In the genomic region with DNA sequence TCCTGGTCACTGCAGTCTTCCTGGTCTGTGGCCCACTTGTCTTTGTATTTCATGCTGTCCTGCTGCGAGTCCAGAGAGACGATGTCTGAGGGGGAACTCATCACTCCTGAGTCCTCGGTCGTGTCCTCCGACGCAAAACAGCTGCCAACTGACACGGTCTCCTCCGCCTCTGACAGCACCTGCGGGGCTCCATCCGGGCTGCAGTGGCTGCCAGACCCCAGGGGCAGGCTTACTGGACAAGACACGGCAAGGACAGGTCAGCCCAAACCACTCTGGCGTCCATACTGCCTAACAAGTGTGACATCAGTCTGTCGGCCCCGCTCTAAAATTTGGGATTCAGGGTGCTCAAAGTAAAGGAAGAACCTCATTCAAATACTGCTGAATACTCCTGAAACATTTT, we compare ENCODE assay signal across 22 cellular contexts.
DNase-seq lines count a peak whose midpoint lies in the region; FAIRE-seq and TF ChIP-seq lines count a peak whose summit lies in the region.
"Had no signal": no experiment of that assay in that cellular context is flagged by ENCODE, and none has a peak within 500 bp of the region (broad histone marks: within the 10 kb centered on the region; RNA-seq: fewer than 3 reads in every experiment).

No MANE protein-coding gene starts in this region.

- no peak for TF ChIP-seq RAD21 in H1 (IDR thresholded peaks at IDR 0.05 in 1 of 2, conservative IDR thresholded peaks at IDR 0.05 in 1 of 2; ENCODE audit: low read depth in 2 of 2, low read length in 2 of 2)

- H3K36me3 ChIP-seq in H1 (ENCODE audit: control insufficient read depth in 2 of 4, insufficient read depth in 4 of 4, low read length in 3 of 4) (no peaks in the 10 kb centered on the region), mesenchymal stem cell (ENCODE audit: control insufficient read depth in 1 of 2, insufficient read depth in 2 of 2, low read depth in 1 of 2, low read length in 2 of 2) (no peaks in the 10 kb centered on the region)
- H3K36me3 ChIP-seq: BE2C; BLaER1 treated with 17β-estradiol and CSF1 and Interleukin-3, amounts not matched to agents 10 nM and 100 nM had no signal

- H3K23me2 ChIP-seq in H1 (ENCODE audit: low read depth, low read length), result 0 out of 2 replicates have a peak, but pooled peaks cover 1% of the 10 kb centered on the region

- no peaks in the 10 kb centered on the region for H3K4me1 ChIP-seq in H1 (replicated peaks in 1 of 4; ENCODE audit: control insufficient read depth in 3 of 4, insufficient read depth in 4 of 4, low read length in 3 of 4)
- peaks cover 14% of the 10 kb centered on the region for H3K4me1 ChIP-seq in mesenchymal stem cell (ENCODE audit: control insufficient read depth, insufficient read depth, low read depth, low read length)
- H3K4me1 ChIP-seq: BE2C; BLaER1 treated with 17β-estradiol and CSF1 and Interleukin-3, amounts not matched to agents 10 nM and 100 nM had no signal

- H3K18ac ChIP-seq in H1 (ENCODE audit: extremely low read depth, low read length) (no peak overlapping the region), mesenchymal stem cell (ENCODE audit: low read depth in 1 of 2, low read length in 2 of 2) (no peak overlapping the region)

- H3K4me3 ChIP-seq in H1 (ENCODE audit: extremely low read depth in 1 of 4, insufficient read depth in 2 of 4, low read depth in 3 of 4, low read length in 4 of 4) (no peak overlapping the region), mesenchymal stem cell (ENCODE audit: insufficient read depth in 1 of 2, low read depth in 1 of 2, low read length in 2 of 2) (no peak overlapping the region)
- H3K4me3 ChIP-seq: A549; BLaER1 treated with 17β-estradiol and CSF1 and Interleukin-3, amounts not matched to agents 10 nM and 100 nM; GM23248 had no signal

- H3K56ac ChIP-seq in H1 (replicated peaks; ENCODE audit: insufficient read length, low read depth, low read length), result no peak overlapping the region

- no peak overlapping the region for H2BK5ac ChIP-seq in H1 (ENCODE audit: low read depth, low read length)
- no peak overlapping the region for H2BK5ac ChIP-seq in mesenchymal stem cell (ENCODE audit: low read depth, low read length, poor library complexity, severe bottlenecking)

- H3K14ac ChIP-seq in H1 (ENCODE audit: insufficient read length) (no peak overlapping the region), mesenchymal stem cell (ENCODE audit: low read length in 2 of 2) (no peak overlapping the region)

- TF ChIP-seq POLR2A in H1 (IDR thresholded peaks at IDR 0.05; ENCODE audit: control extremely low read depth in 1 of 2, low read depth in 2 of 2, low read length in 2 of 2), result no peak

- H3K9me3 ChIP-seq in H1 (ENCODE audit: insufficient read depth in 2 of 2, low read depth in 1 of 2, low read length in 1 of 2) (peaks cover 0 to 9% of the 10 kb centered on the region in 2 experiments; a peak in 1 of 4 replicates), mesenchymal stem cell (ENCODE audit: control insufficient read depth, low read length) (no peaks in the 10 kb centered on the region)
- H3K9me3 ChIP-seq: A549; BE2C; BLaER1 treated with 17β-estradiol and CSF1 and Interleukin-3, amounts not matched to agents 10 nM and 100 nM had no signal

- peaks cover 0 to 3% of the 10 kb centered on the region in 2 experiments for H4K20me1 ChIP-seq in H1 (replicated peaks in 1 of 2; ENCODE audit: control insufficient read depth in 1 of 2, insufficient read depth in 2 of 2, low read length in 2 of 2)
- H4K20me1 ChIP-seq: BLaER1 treated with 17β-estradiol and CSF1 and Interleukin-3, amounts not matched to agents 10 nM and 100 nM had no signal

- H3K4me2 ChIP-seq in H1 (ENCODE audit: insufficient read depth in 1 of 2, low read depth in 2 of 2, low read length in 2 of 2) (no peak overlapping the region), mesenchymal stem cell (ENCODE audit: low read length, poor library complexity, severe bottlenecking) (no peak overlapping the region)
- H3K4me2 ChIP-seq: A549; BLaER1 treated with 17β-estradiol and CSF1 and Interleukin-3, amounts not matched to agents 10 nM and 100 nM had no signal

- H4K91ac ChIP-seq in H1 (replicated peaks; ENCODE audit: insufficient read length, low read length) (no peak overlapping the region), mesenchymal stem cell (ENCODE audit: low read length) (no peak overlapping the region)

- H2AFZ ChIP-seq in H1 (ENCODE audit: low read length) (no peak overlapping the region), mesenchymal stem cell (ENCODE audit: low read depth, low read length) (no peak overlapping the region)
- H2AFZ ChIP-seq: GM23248 had no signal

- H2BK12ac ChIP-seq in H1 (ENCODE audit: low read depth, low read length) (no peak overlapping the region), mesenchymal stem cell (ENCODE audit: low read length in 2 of 2) (no peak overlapping the region)

- no peak overlapping the region for H2BK120ac ChIP-seq in H1 (replicated peaks; ENCODE audit: low read depth, low read length)
- no peak overlapping the region for H2BK120ac ChIP-seq in mesenchymal stem cell (ENCODE audit: low read depth, low read length)

- no peaks in the 10 kb centered on the region for H3K79me2 ChIP-seq in H1 (ENCODE audit: control insufficient read depth in 1 of 2, insufficient read depth in 2 of 2, low read length in 2 of 2)

- no peak for FAIRE-seq in H1 (lab: Jason Lieb, UNC)
- FAIRE-seq in urothelium cell line (lab: Jason Lieb, UNC), result peak; percentile 61
- FAIRE-seq: A549, G401.6, GM12892, GM19239 had no signal

- TF ChIP-seq CTCF in H1 (IDR thresholded peaks at IDR 0.05; ENCODE audit: control extremely low read depth in 1 of 3, insufficient read depth in 1 of 3, low read depth in 1 of 3, low read length in 3 of 3), result no peak

- H3K9ac ChIP-seq in H1 (replicated peaks in 1 of 4; ENCODE audit: extremely low read depth in 1 of 4, low read depth in 3 of 4, low read length in 3 of 4), result no peak overlapping the region
- H3K9ac ChIP-seq in mesenchymal stem cell (ENCODE audit: low read length), result no peak overlapping the region
- H3K9ac ChIP-seq: BLaER1 treated with 17β-estradiol and CSF1 and Interleukin-3, amounts not matched to agents 10 nM and 100 nM; GM23248 had no signal

- CTCF ChIA-PET in H1 (lab: Charles Lee; ENCODE audit: partially characterized antibody), result interaction anchor here (1.8 kb wide), 1 partner anchor 98 kb away, joined by 7 read pairs; no protein-coding TSS in a partner anchor

- H2AK5ac ChIP-seq in H1 (ENCODE audit: low read depth, low read length) (no peak overlapping the region), mesenchymal stem cell (ENCODE audit: low read length, severe bottlenecking) (peak overlapping the region; percentile 21)

- H3K27me3 ChIP-seq in H1 (replicated peaks in 1 of 4; ENCODE audit: control insufficient read depth in 3 of 4, extremely low read depth in 1 of 4, insufficient read depth in 3 of 4, low read length in 3 of 4), result no peaks in the 10 kb centered on the region
- H3K27me3 ChIP-seq in mesenchymal stem cell (ENCODE audit: control insufficient read depth in 1 of 2, insufficient read depth in 1 of 2, low read length in 2 of 2), result no peaks in the 10 kb centered on the region
- H3K27me3 ChIP-seq: BE2C; BLaER1 treated with 17β-estradiol and CSF1 and Interleukin-3, amounts not matched to agents 10 nM and 100 nM had no signal

- POLR2A ChIA-PET in H1 (lab: Charles Lee; ENCODE audit: partially characterized antibody), result no interaction called here

- TF ChIP-seq EP300 in H1 (IDR thresholded peaks at IDR 0.05; ENCODE audit: borderline replicate concordance in 1 of 2, low read depth in 2 of 2, low read length in 2 of 2), result no peak

- no peak overlapping the region for H4K5ac ChIP-seq in H1 (ENCODE audit: insufficient read length, low read depth, low read length)

- no peak overlapping the region for H3K27ac ChIP-seq in H1 (ENCODE audit: low read depth, low read length)
- no peak overlapping the region for H3K27ac ChIP-seq in mesenchymal stem cell (ENCODE audit: low read length, poor library complexity, severe bottlenecking)
- H3K27ac ChIP-seq: A549; BLaER1 treated with 17β-estradiol and CSF1 and Interleukin-3, amounts not matched to agents 10 nM and 100 nM; GM23248 had no signal

- H3K79me1 ChIP-seq in H1 (ENCODE audit: low read depth, low read length) (no peaks in the 10 kb centered on the region), mesenchymal stem cell (replicated peaks; ENCODE audit: low read length, poor library complexity, severe bottlenecking) (no peaks in the 10 kb centered on the region)

- no peak for DNase-seq in H1 (ENCODE audit: low read depth in 1 of 2, low spot score in 2 of 2)
- DNase-seq in islet precursor cell, result peak; percentile 45
- DNase-seq in mesenchymal stem cell, result no peak
- no peak for DNase-seq in urothelium cell line (ENCODE audit: low spot score)
- DNase-seq in DMS79 (lab: John Stamatoyannopoulos, UW), result no peak
- DNase-seq in activated naive CD4-positive, alpha-beta T cell treated with anti-CD3 and anti-CD28 coated beads, Interleukin-2, amount 50 U/mL, for 16 hours, result no peak
- DNase-seq in ureter (ENCODE audit: low spot score), result no peak
- DNase-seq: 8988T; ACHN; AML-193; BE2C; CD4-positive, alpha-beta T cell; CD8-positive, alpha-beta memory T cell; DMS53; DND-41; GM23248; H9 had no signal

- WGBS in H1 (ENCODE audit: extremely low coverage in 1 of 2, insufficient coverage in 1 of 2, insufficient read length in 1 of 2, insufficient replicate concordance in 2 of 2, low coverage in 1 of 2, low lambda C conversion rate in 2 of 2, missing lambda C conversion rate in 1 of 2), 2 experiments, result 94% methylated on average over 14 of the region's 14 CpGs; no CpG with 5 or more reads in 1 of the 2 experiments
- WGBS in mesenchymal stem cell, result 88% methylated on average over 14 of the region's 14 CpGs

- H4K8ac ChIP-seq in H1 (ENCODE audit: extremely low read depth, insufficient read depth, low read length) (peak overlapping the region; percentile 76; the same call in 1 of the 2 replicates), mesenchymal stem cell (ENCODE audit: low read length) (no peak overlapping the region)

- no peak overlapping the region for H3K4ac ChIP-seq in H1 (replicated peaks; ENCODE audit: insufficient read length, low read depth, low read length)
- H3K4ac ChIP-seq in mesenchymal stem cell (ENCODE audit: low read depth in 1 of 2, low read length in 2 of 2), result no peak overlapping the region

- no peak overlapping the region for H3K23ac ChIP-seq in H1 (ENCODE audit: insufficient read length)
- no peak overlapping the region for H3K23ac ChIP-seq in mesenchymal stem cell (ENCODE audit: low read length in 2 of 2)

- H2BK15ac ChIP-seq in H1 (ENCODE audit: low read length) (no peak overlapping the region), mesenchymal stem cell (ENCODE audit: low read depth, poor library complexity, severe bottlenecking) (no peak overlapping the region)

- no peak overlapping the region for H2BK20ac ChIP-seq in H1 (ENCODE audit: low read length)

TF ChIP-seq in H1, 55 proteins besides CTCF, POLR2A, EP300 and RAD21:
- TF ChIP-seq BACH1 (IDR thresholded peaks at IDR 0.05; ENCODE audit: low read length) (no peak), SP1 (IDR thresholded peaks at IDR 0.05; ENCODE audit: low read depth, low read length) (no peak), TBP (IDR thresholded peaks at IDR 0.05; ENCODE audit: low read depth, low read length) (no peak), PHF8 (conservative IDR thresholded peaks at IDR 0.05; ENCODE audit: low read depth, low read length) (no peak)
